In genomic region chr3:4888913-4889846, GRCh38 we compare ENCODE assay signal across 8 cellular contexts.
DNase-seq lines count a peak whose midpoint lies in the region; ATAC-seq and TF ChIP-seq lines count a peak whose summit lies in the region.

No MANE protein-coding gene starts in this region.

- DNase-seq in SKM-1 (lab: John Stamatoyannopoulos, UW; ENCODE audit: unreplicated experiment) (peak; percentile 22), mucosa of descending colon (no peak), epidermal melanocyte (ENCODE audit: insufficient read length, low spot score) (no peak), SHP77 treated with DMSO at 0.1 percent for 48 hours (lab: John Stamatoyannopoulos, UW) (no peak), aorta (no peak)
- DNase-seq in stimulated activated CD4-positive, alpha-beta T cell treated with anti-CD3 and anti-CD28 coated beads, Interleukin-1b, Interleukin-23, amount 100 ng/mL, for 48 hours: no peak

- H3K9me3 ChIP-seq in mucosa of descending colon (no peaks in the 10 kb centered on the region), aorta (ENCODE audit: control insufficient read depth, low read length) (no peaks in the 10 kb centered on the region)

- H3K4me1 ChIP-seq in mucosa of descending colon (ENCODE audit: low read depth) (no peaks in the 10 kb centered on the region), aorta (ENCODE audit: control insufficient read depth in 1 of 2, insufficient read depth in 2 of 2, low read length in 2 of 2) (no peaks in the 10 kb centered on the region)

- no peaks in the 10 kb centered on the region for H3K36me3 ChIP-seq in mucosa of descending colon (ENCODE audit: low read depth)
- H3K36me3 ChIP-seq in aorta (ENCODE audit: control insufficient read depth in 1 of 2, insufficient read depth in 2 of 2, low read length in 1 of 2): no peaks in the 10 kb centered on the region

- no peak overlapping the region for H3K4me3 ChIP-seq in mucosa of descending colon
- no peak overlapping the region for H3K4me3 ChIP-seq in aorta (ENCODE audit: low read length in 2 of 2)

- TF ChIP-seq CTCF in mucosa of descending colon (IDR thresholded peaks at IDR 0.05): no peak

- intact Hi-C loops in mucosa of descending colon (cut with DNase I, micrococcal nuclease): no loop called here
- intact Hi-C loops in aorta (cut with DNase I): no loop called here

- no peaks in the 10 kb centered on the region for H3K27me3 ChIP-seq in aorta (ENCODE audit: control insufficient read depth in 1 of 2, insufficient read depth in 2 of 2, low read length in 1 of 2)

- ATAC-seq in GM18867 (IDR thresholded peaks at IDR 0.05; ENCODE audit: unreplicated experiment) (peak; percentile 90), HG02678 (IDR thresholded peaks at IDR 0.05; ENCODE audit: unreplicated experiment) (peak; percentile 93), mucosa of descending colon (peak; percentile 57), aorta (ENCODE audit: low FRiP score) (no peak)

- no peak overlapping the region for H3K27ac ChIP-seq in aorta (ENCODE audit: low read depth in 1 of 2, low read length in 2 of 2)

- WGBS in aorta, 2 donors: 83 to 86% methylated on average over 4 of the region's 4 CpGs
